ENCODE assay signal across 17 cellular contexts in genomic region chr10:79020605-79021004, GRCh38. TPM values are rescaled to one million over a fixed set of nuclear protein-coding genes. Genes with fewer than 3 reads are reported as not detected.
DNase-seq lines count a peak whose midpoint lies in the region; ATAC-seq and TF ChIP-seq lines count a peak whose summit lies in the region.
"Had no signal": no experiment of that assay in that cellular context is flagged by ENCODE, and none has a peak within 500 bp of the region (broad histone marks: within the 10 kb centered on the region; RNA-seq: fewer than 3 reads in every experiment).

No MANE protein-coding gene starts in this region.

- intact Hi-C loops in left ventricle myocardium inferior (cut with micrococcal nuclease) (no loop called here), heart left ventricle (cut with DNase I) (no loop called here), uterus (cut with DNase I; ENCODE audit: low total_unique reads) (no loop called here)

- H3K27me3 ChIP-seq in left ventricle myocardium inferior (ENCODE audit: low read depth) = no peaks in the 10 kb centered on the region
- no peaks in the 10 kb centered on the region for H3K27me3 ChIP-seq in heart left ventricle
- no peaks in the 10 kb centered on the region for H3K27me3 ChIP-seq in esophagus (ENCODE audit: control insufficient read depth in 1 of 2, insufficient read depth in 2 of 2, low read length in 2 of 2)
- H3K27me3 ChIP-seq in osteoblast (ENCODE audit: insufficient read depth, low read length) = no peaks in the 10 kb centered on the region
- no peaks in the 10 kb centered on the region for H3K27me3 ChIP-seq in uterus
- H3K27me3 ChIP-seq: BLaER1 treated with 17β-estradiol and CSF1 and Interleukin-3, amounts not matched to agents 10 nM and 100 nM had no signal

- H2AFZ ChIP-seq in osteoblast (ENCODE audit: low read length) = no peak overlapping the region
- H2AFZ ChIP-seq: PC-9 had no signal

- no peak overlapping the region for H3K4me2 ChIP-seq in osteoblast (ENCODE audit: insufficient read depth, low read length)
- H3K4me2 ChIP-seq: BLaER1 treated with 17β-estradiol and CSF1 and Interleukin-3, amounts not matched to agents 10 nM and 100 nM; PC-9 had no signal

- H3K4me1 ChIP-seq in left ventricle myocardium inferior (peaks cover 43% of the 10 kb centered on the region), heart left ventricle (peaks cover 0 to 43% (median 11%) of the 10 kb centered on the region in 12 donors), esophagus (ENCODE audit: control insufficient read depth in 2 of 2, insufficient read depth in 2 of 2, low read length in 1 of 2) (peaks cover 8 to 23% of the 10 kb centered on the region in 2 donors), osteoblast (ENCODE audit: insufficient read depth, low read length) (no peaks in the 10 kb centered on the region), uterus (no peaks in the 10 kb centered on the region)

- no peak overlapping the region for H3K4me3 ChIP-seq in left ventricle myocardium inferior
- H3K4me3 ChIP-seq in heart left ventricle = no peak overlapping the region
- H3K4me3 ChIP-seq in esophagus (ENCODE audit: low read depth in 1 of 2, low read length in 2 of 2) = no peak overlapping the region
- no peak overlapping the region for H3K4me3 ChIP-seq in osteoblast (ENCODE audit: insufficient read depth, low read length)
- H3K4me3 ChIP-seq in uterus = no peak overlapping the region
- H3K4me3 ChIP-seq: BLaER1 treated with 17β-estradiol and CSF1 and Interleukin-3, amounts not matched to agents 10 nM and 100 nM; GM12878; PC-9 had no signal

- H3K27ac ChIP-seq in left ventricle myocardium inferior (replicated peaks) (peak overlapping the region; percentile 57), heart left ventricle (peak overlapping the region in 4 of 12 donors; percentile 20 to 52 (median 38)), esophagus (ENCODE audit: low read depth in 2 of 2, low read length in 1 of 2) (peak overlapping the region; percentile 80 to 95), osteoblast (ENCODE audit: low read depth, low read length) (no peak overlapping the region), uterus (peak overlapping the region; percentile 59 to 77)
- H3K27ac ChIP-seq: BLaER1 treated with 17β-estradiol and CSF1 and Interleukin-3, amounts not matched to agents 10 nM and 100 nM; PC-9 had no signal

- ATAC-seq in heart left ventricle = no peak
- ATAC-seq: GM12878 had no signal

- TF ChIP-seq CTCF in left ventricle myocardium inferior (IDR thresholded peaks at IDR 0.05; ENCODE audit: borderline replicate concordance) (no peak), heart left ventricle (IDR thresholded peaks at IDR 0.05) (no peak), osteoblast (IDR thresholded peaks at IDR 0.05; ENCODE audit: extremely low read depth, low read depth, low read length) (no peak), uterus (IDR thresholded peaks at IDR 0.05) (no peak)

- H3K79me2 ChIP-seq in osteoblast (ENCODE audit: insufficient read depth, low read length) = no peaks in the 10 kb centered on the region

- H3K36me3 ChIP-seq in left ventricle myocardium inferior (no peaks in the 10 kb centered on the region), heart left ventricle (no peaks in the 10 kb centered on the region), esophagus (ENCODE audit: control insufficient read depth in 2 of 2, insufficient read depth in 2 of 2, low read length in 1 of 2) (no peaks in the 10 kb centered on the region), osteoblast (ENCODE audit: insufficient read depth, low read length) (no peaks in the 10 kb centered on the region), uterus (no peaks in the 10 kb centered on the region)
- H3K36me3 ChIP-seq: BLaER1 treated with 17β-estradiol and CSF1 and Interleukin-3, amounts not matched to agents 10 nM and 100 nM had no signal

- peaks cover 5% of the 10 kb centered on the region for H3K9me3 ChIP-seq in left ventricle myocardium inferior (replicated peaks)
- peaks cover 0 to 8% (median 0%) of the 10 kb centered on the region in 12 donors for H3K9me3 ChIP-seq in heart left ventricle
- H3K9me3 ChIP-seq in esophagus (ENCODE audit: control insufficient read depth in 2 of 2, insufficient read depth in 1 of 2, low read depth in 1 of 2, low read length in 1 of 2) = no peaks in the 10 kb centered on the region
- no peaks in the 10 kb centered on the region for H3K9me3 ChIP-seq in osteoblast (ENCODE audit: low read depth, low read length)
- H3K9me3 ChIP-seq in uterus = no peaks in the 10 kb centered on the region

- WGBS in heart left ventricle, 4 donors = 93 to 96% (median 95%) methylated on average over 6 of the region's 6 CpGs
- WGBS in esophagus, 2 donors = 83 to 85% methylated on average over 6 of the region's 6 CpGs

- DNase-seq in left ventricle myocardium inferior (no peak), heart left ventricle (no peak), osteoblast (ENCODE audit: insufficient read length, low spot score, missing footprints) (peak; percentile 35), uterus (peak in 1 of 2 donors; percentile 15), NCI-H2171 treated with DMSO at 0.1 percent for 48 hours (lab: John Stamatoyannopoulos, UW) (no peak), NCI-H1694 treated with DMSO at 0.1 percent for 48 hours (lab: John Stamatoyannopoulos, UW) (no peak), DMS114 treated with DMSO at 0.1 percent for 48 hours (lab: John Stamatoyannopoulos, UW; ENCODE audit: unreplicated experiment) (no peak)
- DNase-seq: GDM1, KG1, NCI-H1417 treated with DMSO at 0.1 percent for 48 hours, NCI-H2029, NCI-H2171, NCI-H82, PC-9 had no signal

- TF ChIP-seq POLR2A in heart left ventricle (IDR thresholded peaks at IDR 0.05) (no peak), uterus (IDR thresholded peaks at IDR 0.05) (no peak)

- H4K20me1 ChIP-seq in osteoblast (ENCODE audit: insufficient read depth, low read length) = no peaks in the 10 kb centered on the region
- H4K20me1 ChIP-seq: BLaER1 treated with 17β-estradiol and CSF1 and Interleukin-3, amounts not matched to agents 10 nM and 100 nM had no signal

RNA-seq across cellular contexts. Expression of gene ZMIZ1, which starts 48.2 kb away (rescaled TPM):
- 55.9 TPM for total RNA-seq in left ventricle myocardium inferior
- total RNA-seq in heart left ventricle = 10 to 100 TPM; 39.8 to 75.4 (median 50.5) TPM
- polyA plus RNA-seq in heart left ventricle = 10 to 100 TPM; 19.7 to 45.7 TPM
- 10 to 100 TPM; 29.2 to 29.7 TPM for polyA plus RNA-seq in esophagus
- total RNA-seq in osteoblast = 40.9 and 50.4 TPM in 2 replicates
- total RNA-seq in uterus = 100 to 1,000 TPM in 1 of 4 donors, 10 to 100 TPM in 3; 18.7 to 188 (median 36.7) TPM
